1 cellular context compared by ENCODE assay signal in genomic region chrX:153794018-153794896, GRCh38.
A peak's percentile ranks its signal among the peaks of the same experiment; 100 is the strongest.
TF ChIP-seq lines count a peak whose summit lies in the region.

IDH3G (minus strand) TSS chrX:153794375; CDS start chrX:153794326, 49 bp downstream.
SSR4 (plus strand) TSS chrX:153794668; CDS start chrX:153794688, 20 bp downstream.

TF ChIP-seq in HEK293, 187 proteins besides CTCF, POLR2A, EP300 and RAD21 (continued from another document and continues in another):
- TF ChIP-seq ZBTB44 (tag by site-specific recombination; IDR thresholded peaks at IDR 0.05): no peak
- TF ChIP-seq ZFP41 (tag by site-specific recombination; IDR thresholded peaks at IDR 0.05; ENCODE audit: borderline replicate concordance): no peak
- peak; percentile 94 for TF ChIP-seq YY2 (tag by site-specific recombination; IDR thresholded peaks at IDR 0.05)
- no peak for TF ChIP-seq EGR2 (tag by site-specific recombination; IDR thresholded peaks at IDR 0.05; ENCODE audit: low read depth)
- no peak for TF ChIP-seq ZNF776 (tag by site-specific recombination; IDR thresholded peaks at IDR 0.05; ENCODE audit: borderline replicate concordance)
- no peak for TF ChIP-seq ZNF416 (tag by site-specific recombination; IDR thresholded peaks at IDR 0.05)
- TF ChIP-seq ZNF138 (tag by site-specific recombination; IDR thresholded peaks at IDR 0.05; ENCODE audit: borderline replicate concordance): no peak
- TF ChIP-seq ZNF324 (tag by site-specific recombination; IDR thresholded peaks at IDR 0.05): no peak; the same call in 1 of the 2 replicates
- no peak for TF ChIP-seq GLI4 (tag by site-specific recombination; IDR thresholded peaks at IDR 0.05)
- TF ChIP-seq, protein P1, sequence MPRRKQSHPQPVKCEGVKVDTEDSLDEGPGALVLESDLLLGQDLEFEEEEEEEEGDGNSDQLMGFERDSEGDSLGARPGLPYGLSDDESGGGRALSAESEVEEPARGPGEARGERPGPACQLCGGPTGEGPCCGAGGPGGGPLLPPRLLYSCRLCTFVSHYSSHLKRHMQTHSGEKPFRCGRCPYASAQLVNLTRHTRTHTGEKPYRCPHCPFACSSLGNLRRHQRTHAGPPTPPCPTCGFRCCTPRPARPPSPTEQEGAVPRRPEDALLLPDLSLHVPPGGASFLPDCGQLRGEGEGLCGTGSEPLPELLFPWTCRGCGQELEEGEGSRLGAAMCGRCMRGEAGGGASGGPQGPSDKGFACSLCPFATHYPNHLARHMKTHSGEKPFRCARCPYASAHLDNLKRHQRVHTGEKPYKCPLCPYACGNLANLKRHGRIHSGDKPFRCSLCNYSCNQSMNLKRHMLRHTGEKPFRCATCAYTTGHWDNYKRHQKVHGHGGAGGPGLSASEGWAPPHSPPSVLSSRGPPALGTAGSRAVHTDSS (tag by site-specific recombination; IDR thresholded peaks at IDR 0.05): no peak
- no peak for TF ChIP-seq ZNF23 (tag by site-specific recombination; IDR thresholded peaks at IDR 0.05; ENCODE audit: borderline replicate concordance)
- no peak for TF ChIP-seq ZNF677 (tag by site-specific recombination; IDR thresholded peaks at IDR 0.05)
- no peak for TF ChIP-seq ZNF112 (tag by site-specific recombination; IDR thresholded peaks at IDR 0.05)
- TF ChIP-seq ZNF488 (tag by site-specific recombination; IDR thresholded peaks at IDR 0.05): no peak
- TF ChIP-seq ZNF239 (tag by site-specific recombination; IDR thresholded peaks at IDR 0.05): no peak
- TF ChIP-seq SCRT1 (tag by site-specific recombination; IDR thresholded peaks at IDR 0.05; ENCODE audit: borderline replicate concordance): no peak
- TF ChIP-seq, protein P2, sequence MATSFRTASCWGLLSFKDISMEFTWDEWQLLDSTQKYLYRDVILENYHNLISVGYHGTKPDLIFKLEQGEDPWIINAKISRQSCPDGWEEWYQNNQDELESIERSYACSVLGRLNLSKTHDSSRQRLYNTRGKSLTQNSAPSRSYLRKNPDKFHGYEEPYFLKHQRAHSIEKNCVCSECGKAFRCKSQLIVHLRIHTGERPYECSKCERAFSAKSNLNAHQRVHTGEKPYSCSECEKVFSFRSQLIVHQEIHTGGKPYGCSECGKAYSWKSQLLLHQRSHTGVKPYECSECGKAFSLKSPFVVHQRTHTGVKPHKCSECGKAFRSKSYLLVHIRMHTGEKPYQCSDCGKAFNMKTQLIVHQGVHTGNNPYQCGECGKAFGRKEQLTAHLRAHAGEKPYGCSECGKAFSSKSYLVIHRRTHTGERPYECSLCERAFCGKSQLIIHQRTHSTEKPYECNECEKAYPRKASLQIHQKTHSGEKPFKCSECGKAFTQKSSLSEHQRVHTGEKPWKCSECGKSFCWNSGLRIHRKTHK (tag by site-specific recombination; IDR thresholded peaks at IDR 0.05): no peak
- no peak for TF ChIP-seq ZNF654 (tag by site-specific recombination; IDR thresholded peaks at IDR 0.05; ENCODE audit: low read depth)
- no peak for TF ChIP-seq ZFP3 (tag by site-specific recombination; IDR thresholded peaks at IDR 0.05; ENCODE audit: low read depth)
- TF ChIP-seq, protein P3, sequence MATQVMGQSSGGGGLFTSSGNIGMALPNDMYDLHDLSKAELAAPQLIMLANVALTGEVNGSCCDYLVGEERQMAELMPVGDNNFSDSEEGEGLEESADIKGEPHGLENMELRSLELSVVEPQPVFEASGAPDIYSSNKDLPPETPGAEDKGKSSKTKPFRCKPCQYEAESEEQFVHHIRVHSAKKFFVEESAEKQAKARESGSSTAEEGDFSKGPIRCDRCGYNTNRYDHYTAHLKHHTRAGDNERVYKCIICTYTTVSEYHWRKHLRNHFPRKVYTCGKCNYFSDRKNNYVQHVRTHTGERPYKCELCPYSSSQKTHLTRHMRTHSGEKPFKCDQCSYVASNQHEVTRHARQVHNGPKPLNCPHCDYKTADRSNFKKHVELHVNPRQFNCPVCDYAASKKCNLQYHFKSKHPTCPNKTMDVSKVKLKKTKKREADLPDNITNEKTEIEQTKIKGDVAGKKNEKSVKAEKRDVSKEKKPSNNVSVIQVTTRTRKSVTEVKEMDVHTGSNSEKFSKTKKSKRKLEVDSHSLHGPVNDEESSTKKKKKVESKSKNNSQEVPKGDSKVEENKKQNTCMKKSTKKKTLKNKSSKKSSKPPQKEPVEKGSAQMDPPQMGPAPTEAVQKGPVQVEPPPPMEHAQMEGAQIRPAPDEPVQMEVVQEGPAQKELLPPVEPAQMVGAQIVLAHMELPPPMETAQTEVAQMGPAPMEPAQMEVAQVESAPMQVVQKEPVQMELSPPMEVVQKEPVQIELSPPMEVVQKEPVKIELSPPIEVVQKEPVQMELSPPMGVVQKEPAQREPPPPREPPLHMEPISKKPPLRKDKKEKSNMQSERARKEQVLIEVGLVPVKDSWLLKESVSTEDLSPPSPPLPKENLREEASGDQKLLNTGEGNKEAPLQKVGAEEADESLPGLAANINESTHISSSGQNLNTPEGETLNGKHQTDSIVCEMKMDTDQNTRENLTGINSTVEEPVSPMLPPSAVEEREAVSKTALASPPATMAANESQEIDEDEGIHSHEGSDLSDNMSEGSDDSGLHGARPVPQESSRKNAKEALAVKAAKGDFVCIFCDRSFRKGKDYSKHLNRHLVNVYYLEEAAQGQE (tag by site-specific recombination; IDR thresholded peaks at IDR 0.05): peak; percentile 47; the same call in 1 of the 2 replicates
- TF ChIP-seq GLIS1 (tag by site-specific recombination; IDR thresholded peaks at IDR 0.05): peak; percentile 92
- TF ChIP-seq ZNF341 (tag by site-specific recombination; IDR thresholded peaks at IDR 0.05; ENCODE audit: low read depth): peak; percentile 87
- TF ChIP-seq, protein P4, sequence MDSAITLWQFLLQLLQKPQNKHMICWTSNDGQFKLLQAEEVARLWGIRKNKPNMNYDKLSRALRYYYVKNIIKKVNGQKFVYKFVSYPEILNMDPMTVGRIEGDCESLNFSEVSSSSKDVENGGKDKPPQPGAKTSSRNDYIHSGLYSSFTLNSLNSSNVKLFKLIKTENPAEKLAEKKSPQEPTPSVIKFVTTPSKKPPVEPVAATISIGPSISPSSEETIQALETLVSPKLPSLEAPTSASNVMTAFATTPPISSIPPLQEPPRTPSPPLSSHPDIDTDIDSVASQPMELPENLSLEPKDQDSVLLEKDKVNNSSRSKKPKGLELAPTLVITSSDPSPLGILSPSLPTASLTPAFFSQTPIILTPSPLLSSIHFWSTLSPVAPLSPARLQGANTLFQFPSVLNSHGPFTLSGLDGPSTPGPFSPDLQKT (IDR thresholded peaks at IDR 0.05; ENCODE audit: borderline replicate concordance, low read depth, low read length): peak; percentile 54; the same call in 1 of the 2 replicates
- TF ChIP-seq ZBTB21 (tag by site-specific recombination; IDR thresholded peaks at IDR 0.05): peak; percentile 95
- no peak for TF ChIP-seq ZNF184 (tag by site-specific recombination; IDR thresholded peaks at IDR 0.05)
- peak; percentile 62 for TF ChIP-seq ZBTB7A (tag by site-specific recombination; IDR thresholded peaks at IDR 0.05; ENCODE audit: low read depth)
- TF ChIP-seq ZNF670 (tag by site-specific recombination; IDR thresholded peaks at IDR 0.05; ENCODE audit: low read depth): no peak
- no peak for TF ChIP-seq ZNF274 (IDR thresholded peaks at IDR 0.05; ENCODE audit: low read length)
- no peak for TF ChIP-seq ZNF274 (tag by site-specific recombination; IDR thresholded peaks at IDR 0.05; ENCODE audit: borderline replicate concordance)
- TF ChIP-seq HOXD13 (CRISPR knock-in tag; IDR thresholded peaks at IDR 0.05; ENCODE audit: borderline replicate concordance): no peak
- TF ChIP-seq BCL11B (tag by site-specific recombination; IDR thresholded peaks at IDR 0.05; ENCODE audit: low read depth): no peak
- no peak for TF ChIP-seq ZNF521 (tag by site-specific recombination; IDR thresholded peaks at IDR 0.05)
- TF ChIP-seq ZNF561 (tag by site-specific recombination; IDR thresholded peaks at IDR 0.05; ENCODE audit: borderline replicate concordance): no peak
- no peak for TF ChIP-seq HOXC10 (CRISPR knock-in tag; IDR thresholded peaks at IDR 0.05)
- TF ChIP-seq ZBTB48 (tag by site-specific recombination; IDR thresholded peaks at IDR 0.05): no peak
- TF ChIP-seq ZNF350 (tag by site-specific recombination; IDR thresholded peaks at IDR 0.05): no peak
- no peak for TF ChIP-seq ZNF645 (tag by site-specific recombination; IDR thresholded peaks at IDR 0.05)
- no peak for TF ChIP-seq ZNF311 (tag by site-specific recombination; IDR thresholded peaks at IDR 0.05; ENCODE audit: borderline replicate concordance)
- TF ChIP-seq ZNF510 (tag by site-specific recombination; IDR thresholded peaks at IDR 0.05; ENCODE audit: insufficient replicate concordance): no peak
- TF ChIP-seq ZNF76 (tag by site-specific recombination; IDR thresholded peaks at IDR 0.05; ENCODE audit: borderline replicate concordance, low read depth): peak; percentile 60; the same call in 1 of the 2 replicates
- no peak for TF ChIP-seq ZNF121 (tag by site-specific recombination; IDR thresholded peaks at IDR 0.05)
- no peak for TF ChIP-seq ZBTB49 (tag by site-specific recombination; IDR thresholded peaks at IDR 0.05; ENCODE audit: low read depth)
- TF ChIP-seq ZNF571 (tag by site-specific recombination; IDR thresholded peaks at IDR 0.05): no peak
- no peak for TF ChIP-seq AEBP2 (tag by site-specific recombination; IDR thresholded peaks at IDR 0.05; ENCODE audit: borderline replicate concordance)
- TF ChIP-seq ZSCAN4 (tag by site-specific recombination; IDR thresholded peaks at IDR 0.05): no peak
- peak; percentile 64; the same call in 1 of the 2 replicates for TF ChIP-seq ZNF366 (tag by site-specific recombination; conservative IDR thresholded peaks at IDR 0.05)
- no peak for TF ChIP-seq ZNF169 (tag by site-specific recombination; IDR thresholded peaks at IDR 0.05)
